ENCODE assay signal across 8 cellular contexts in genomic region chr3:13420051-13420816, GRCh38. TPM values are rescaled to one million over a fixed set of nuclear protein-coding genes. Genes with fewer than 3 reads are reported as not detected.
DNase-seq lines count a peak whose midpoint lies in the region; ATAC-seq and TF ChIP-seq lines count a peak whose summit lies in the region.

TSS of gene NUP210 (minus strand) at chr3:13420322. CDS start at chr3:13420226, 96 bp downstream.

- no peaks in the 10 kb centered on the region for H3K36me3 ChIP-seq in ACC112 (ENCODE audit: insufficient read depth, low read length)
- H3K36me3 ChIP-seq in heart right ventricle: no peaks in the 10 kb centered on the region
- H3K36me3 ChIP-seq in gastrocnemius medialis: no peaks in the 10 kb centered on the region
- H3K36me3 ChIP-seq in GM23248 (ENCODE audit: low read depth): no peaks in the 10 kb centered on the region

- no peaks in the 10 kb centered on the region for H3K9me2 ChIP-seq in GM23248 (ENCODE audit: insufficient read depth)

- no peaks in the 10 kb centered on the region for H3K4me1 ChIP-seq in ACC112 (ENCODE audit: control insufficient read depth, insufficient read depth, low read length, unreplicated experiment)
- peaks cover 0 to 51% (median 7%) of the 10 kb centered on the region in 9 donors for H3K4me1 ChIP-seq in heart right ventricle
- H3K4me1 ChIP-seq in gastrocnemius medialis: peaks cover 0 to 15% of the 10 kb centered on the region in 2 donors
- H3K4me1 ChIP-seq in GM23248 (ENCODE audit: insufficient read depth): no peaks in the 10 kb centered on the region

- peak within 1 kb of the TSS; percentile 56 for H3K4me3 ChIP-seq in ACC112 (ENCODE audit: low read depth, low read length)
- H3K4me3 ChIP-seq in heart right ventricle: peak within 1 kb of the TSS in 9 of 10 donors; percentile 34 to 70 (median 54)
- H3K4me3 ChIP-seq in gastrocnemius medialis: peak within 1 kb of the TSS; percentile 52 to 58 (median 54)
- no peak within 1 kb of the TSS for H3K4me3 ChIP-seq in GM23248

- TF ChIP-seq POLR2A in gastrocnemius medialis (IDR thresholded peaks at IDR 0.05): peak; percentile 40 to 61

- in situ Hi-C loops in gastrocnemius medialis (cut with MboI; ENCODE audit: low sequenced_read_pairs in 4 of 4): no loop called here
- in situ Hi-C loops in GM23248 (cut with MboI): no loop called here

- H3K27ac ChIP-seq in ACC112 (ENCODE audit: low read depth, low read length): no peak within 1 kb of the TSS
- peak within 1 kb of the TSS in 2 of 10 donors; percentile 9 to 88 for H3K27ac ChIP-seq in heart right ventricle
- H3K27ac ChIP-seq in gastrocnemius medialis: peak within 1 kb of the TSS; percentile 58 to 73 (median 68)
- H3K27ac ChIP-seq in GM23248: no peak within 1 kb of the TSS

- ATAC-seq in GM18867 (IDR thresholded peaks at IDR 0.05; ENCODE audit: unreplicated experiment) (peak; percentile 51), HG03095 (IDR thresholded peaks at IDR 0.05; ENCODE audit: unreplicated experiment) (peak; percentile 59), heart right ventricle (peak in 1 of 8 donors; percentile 60), gastrocnemius medialis (peak; percentile 69 to 79)

- H3K9me3 ChIP-seq in heart right ventricle (no peaks in the 10 kb centered on the region), gastrocnemius medialis (no peaks in the 10 kb centered on the region), GM23248 (ENCODE audit: low read depth) (no peaks in the 10 kb centered on the region)

- no peak within 1 kb of the TSS for H3K9ac ChIP-seq in GM23248

- H2AFZ ChIP-seq in ACC112 (ENCODE audit: low read length, unreplicated experiment): peak within 1 kb of the TSS; percentile 73
- H2AFZ ChIP-seq in GM23248: no peak within 1 kb of the TSS

- no peak for TF ChIP-seq CTCF in heart right ventricle (IDR thresholded peaks at IDR 0.05)
- TF ChIP-seq CTCF in gastrocnemius medialis (IDR thresholded peaks at IDR 0.05 in 4 of 5, conservative IDR thresholded peaks at IDR 0.05 in 1 of 5): no peak

- H3K27me3 ChIP-seq in ACC112 (ENCODE audit: insufficient read depth, low read length) (peaks cover 42% of the 10 kb centered on the region), heart right ventricle (peaks cover 0 to 31% (median 17%) of the 10 kb centered on the region in 7 donors), gastrocnemius medialis (no peaks in the 10 kb centered on the region), GM23248 (replicated peaks; ENCODE audit: insufficient read depth) (peaks cover 39% of the 10 kb centered on the region)

- H3K4me2 ChIP-seq in GM23248 (ENCODE audit: unreplicated experiment): no peak within 1 kb of the TSS

- no peaks in the 10 kb centered on the region for H3F3A ChIP-seq in GM23248 (ENCODE audit: insufficient read depth)

- DNase-seq in NCI-H69 (lab: John Stamatoyannopoulos, UW) (peak; percentile 83), heart right ventricle (peak in 1 of 2 donors; percentile 30), gastrocnemius medialis (no peak), GM23248 (no peak)
- DNase-seq in activated T-cell treated with anti-CD3 and anti-CD28 coated beads, Interleukin-2, amount 50 U/mL, for 48 hours: peak; percentile 75 to 83

- intact Hi-C loops in heart right ventricle (cut with DNase I): no loop called here
- intact Hi-C loops in gastrocnemius medialis (cut with DNase I; ENCODE audit: low total_unique reads): no loop called here

- no peaks in the 10 kb centered on the region for H3K79me2 ChIP-seq in ACC112 (ENCODE audit: control insufficient read depth, insufficient read depth, low read length, unreplicated experiment)
- no peaks in the 10 kb centered on the region for H3K79me2 ChIP-seq in GM23248 (ENCODE audit: insufficient read depth)

- H4K20me1 ChIP-seq in GM23248 (ENCODE audit: insufficient read depth): no peaks in the 10 kb centered on the region

- 2% methylated on average over 60 to 88 of the region's 88 CpGs for WGBS in heart right ventricle, 2 donors
- 1 to 5% methylated on average over 57 to 70 of the region's 88 CpGs for WGBS in GM23248 (ENCODE audit: low coverage in 1 of 2, low lambda C conversion rate in 2 of 2, missing lambda C conversion rate in 2 of 2), 2 experiments

RNA-seq across cellular contexts. Expression of gene NUP210, which starts in this region (rescaled TPM):
- 1 to 10 TPM; 1.6 to 7.2 (median 2.5) TPM for total RNA-seq in heart right ventricle
- 1 to 10 TPM in 1 of 2 donors, under 1 TPM in 1; 0.84 to 3.4 TPM for polyA plus RNA-seq in heart right ventricle
- total RNA-seq in gastrocnemius medialis: 1 to 10 TPM; 1.7 to 3.6 (median 2.7) TPM
- under 0.01 TPM in 1 of 2 replicates, not detected in the other for total RNA-seq in GM23248 (2014; rRNA removed; shearing (Covaris generic))
- 0.04 and 0.18 TPM in 2 replicates for polyA plus RNA-seq in GM23248 (2016; fragmentation: Nextera tagmentation; extraction: Ambion mirVana)

Comparison
In these comparisons a context has a peak if more than half of its experiments do, and no peak if none do; other contexts are left out.
1. H3K27ac ChIP-seq: peak in gastrocnemius medialis (4 of 4); none in ACC112 (single experiment) and GM23248 (single experiment).
2. DNase-seq: peak in NCI-H69 (single experiment) and activated T-cell treated with anti-CD3 and anti-CD28 coated beads, Interleukin-2, amount 50 U/mL, for 48 hours (2 of 2); none in gastrocnemius medialis (0 of 2) and GM23248 (single experiment).